1 cellular context compared by ENCODE assay signal in genomic region chr19:54204767-54205468, GRCh38.
TF ChIP-seq lines count a peak whose summit lies in the region.

No MANE protein-coding gene starts in this region.

TF ChIP-seq in K562, 482 proteins besides CTCF, POLR2A, EP300 and RAD21:
- no peak for TF ChIP-seq HIVEP1 (CRISPR knock-in tag; IDR thresholded peaks at IDR 0.05)
- TF ChIP-seq CTBP1 (IDR thresholded peaks at IDR 0.05; ENCODE audit: borderline replicate concordance): no peak
- TF ChIP-seq PRPF4 (IDR thresholded peaks at IDR 0.05; ENCODE audit: insufficient read depth, low read depth, low read length, poor library complexity, severe bottlenecking): no peak
- no peak for TF ChIP-seq NR2F6 (CRISPR knock-in tag; IDR thresholded peaks at IDR 0.05)
- TF ChIP-seq TCF15 (CRISPR knock-in tag; IDR thresholded peaks at IDR 0.05): no peak
- TF ChIP-seq ZBTB7A (IDR thresholded peaks at IDR 0.05; ENCODE audit: borderline replicate concordance, control insufficient read depth, low read depth, low read length): no peak
- no peak for TF ChIP-seq ZNF175 (CRISPR knock-in tag; IDR thresholded peaks at IDR 0.05; ENCODE audit: low read depth)
- TF ChIP-seq MEF2A (IDR thresholded peaks at IDR 0.05; ENCODE audit: control insufficient read depth, low read depth, low read length): no peak
- no peak for TF ChIP-seq MYBL2 (IDR thresholded peaks at IDR 0.05; ENCODE audit: low read depth)
- no peak for TF ChIP-seq MYBL2 (CRISPR knock-in tag; IDR thresholded peaks at IDR 0.05; ENCODE audit: borderline replicate concordance)
- no peak for TF ChIP-seq SRSF1 (IDR thresholded peaks at IDR 0.05; ENCODE audit: low read depth, low read length)
- TF ChIP-seq ZNF407 (IDR thresholded peaks at IDR 0.05; ENCODE audit: low read depth): no peak
- TF ChIP-seq HOMEZ (CRISPR knock-in tag; IDR thresholded peaks at IDR 0.05): no peak
- TF ChIP-seq SP2 (IDR thresholded peaks at IDR 0.05; ENCODE audit: extremely low read depth, low read depth, low read length, poor library complexity, severe bottlenecking): no peak
- no peak for TF ChIP-seq POLR2AphosphoS2 (IDR thresholded peaks at IDR 0.05; ENCODE audit: low read length)
- no peak for TF ChIP-seq NFE2 (IDR thresholded peaks at IDR 0.05; ENCODE audit: low read depth)
- TF ChIP-seq U2AF2 (optimal IDR thresholded peaks at IDR 0.05; ENCODE audit: low read depth, low read length): no peak
- no peak for TF ChIP-seq ZNF282 (CRISPR knock-in tag; IDR thresholded peaks at IDR 0.05)
TF ChIP-seq in K562: peak in this region for 0.
